Comparison of ENCODE assay signal across 18 cellular contexts in the genomic region with DNA sequence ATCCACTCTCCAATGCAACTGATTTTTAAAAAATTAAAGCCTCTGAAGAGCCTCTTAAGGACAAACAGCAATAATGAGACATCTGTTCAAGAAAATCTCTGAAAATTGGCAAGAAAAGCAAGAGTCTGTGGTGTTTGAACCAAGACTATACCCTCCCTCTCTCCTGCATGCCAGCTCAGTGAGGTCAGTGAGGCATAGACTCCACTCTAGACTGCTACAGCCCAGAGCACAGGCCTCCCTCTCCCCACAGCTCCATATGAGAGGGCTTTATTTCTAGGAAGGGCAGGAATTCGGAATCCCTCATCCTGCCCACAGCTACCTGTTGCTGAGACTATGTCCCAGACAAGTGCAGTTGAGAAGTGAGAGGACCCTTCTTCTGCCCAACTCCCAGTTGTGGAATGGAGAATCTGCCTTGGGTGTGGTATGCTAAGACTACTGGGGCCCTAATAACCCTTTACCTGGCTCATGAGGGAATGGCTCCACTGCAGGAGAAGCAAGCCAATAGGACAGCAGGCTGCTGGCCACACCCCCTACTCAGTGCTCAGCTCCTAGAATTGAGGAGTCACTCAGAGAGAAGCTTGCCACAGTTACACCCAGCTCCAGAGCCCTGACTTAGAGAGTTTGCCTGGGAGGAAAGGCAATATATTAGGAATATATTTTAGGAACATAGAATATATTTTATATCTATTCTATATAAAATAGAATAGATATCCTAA. TPM values are rescaled to one million over a fixed set of nuclear protein-coding genes. Genes with fewer than 3 reads are reported as not detected.
DNase-seq lines count a peak whose midpoint lies in the region; ATAC-seq and TF ChIP-seq lines count a peak whose summit lies in the region.
"Had no signal": no experiment of that assay in that cellular context is flagged by ENCODE, and none has a peak within 500 bp of the region (broad histone marks: within the 10 kb centered on the region; RNA-seq: fewer than 3 reads in every experiment).

No MANE protein-coding gene starts in this region.

- H3K4me3 ChIP-seq in endodermal cell (ENCODE audit: low read length) (no peak overlapping the region), mesendoderm (ENCODE audit: low read length) (no peak overlapping the region)
- H3K4me3 ChIP-seq: BLaER1 treated with 17β-estradiol and CSF1 and Interleukin-3, amounts not matched to agents 10 nM and 100 nM; SJSA1 had no signal

- H2BK120ac ChIP-seq in mesendoderm (ENCODE audit: low read depth, low read length), result no peak overlapping the region

- no peaks in the 10 kb centered on the region for H3K79me1 ChIP-seq in mesendoderm (ENCODE audit: low read length)

- no peak overlapping the region for H3K4me2 ChIP-seq in mesendoderm (ENCODE audit: low read length)
- H3K4me2 ChIP-seq: BLaER1 treated with 17β-estradiol and CSF1 and Interleukin-3, amounts not matched to agents 10 nM and 100 nM had no signal

- H2AK5ac ChIP-seq in mesendoderm (ENCODE audit: low read length), result no peak overlapping the region

- H3K18ac ChIP-seq in mesendoderm (ENCODE audit: low read length), result no peak overlapping the region

- peaks cover 3% of the 10 kb centered on the region for H3K9me3 Mint-ChIP-seq in activated naive CD8-positive, alpha-beta T cell treated with anti-CD3 and anti-CD28 coated beads, Interleukin-2, amount 50 U/mL, for 24 hours
- peaks cover 18% of the 10 kb centered on the region for H3K9me3 Mint-ChIP-seq in activated naive CD8-positive, alpha-beta T cell treated with anti-CD3 and anti-CD28 coated beads for 36 hours
- peaks cover 10% of the 10 kb centered on the region for H3K9me3 Mint-ChIP-seq in endodermal cell

- no peak overlapping the region for H2BK5ac ChIP-seq in mesendoderm (ENCODE audit: low read length)

- no peaks in the 10 kb centered on the region for H3K27me3 Mint-ChIP-seq in activated naive CD8-positive, alpha-beta T cell treated with anti-CD3 and anti-CD28 coated beads, Interleukin-2, amount 50 U/mL, for 24 hours
- no peaks in the 10 kb centered on the region for H3K27me3 Mint-ChIP-seq in activated naive CD8-positive, alpha-beta T cell treated with anti-CD3 and anti-CD28 coated beads for 36 hours
- H3K27me3 Mint-ChIP-seq in endodermal cell (ENCODE audit: insufficient read depth), result no peaks in the 10 kb centered on the region

- no peak for TF ChIP-seq CTCF in endodermal cell (conservative IDR thresholded peaks at IDR 0.05)

- no peak overlapping the region for H2BK15ac ChIP-seq in mesendoderm (replicated peaks; ENCODE audit: low read depth)

- peaks cover 38% of the 10 kb centered on the region for H3K4me1 Mint-ChIP-seq in activated naive CD8-positive, alpha-beta T cell treated with anti-CD3 and anti-CD28 coated beads, Interleukin-2, amount 50 U/mL, for 24 hours
- peaks cover 21% of the 10 kb centered on the region for H3K4me1 Mint-ChIP-seq in activated naive CD8-positive, alpha-beta T cell treated with anti-CD3 and anti-CD28 coated beads for 36 hours
- H3K4me1 Mint-ChIP-seq in endodermal cell, result peaks cover 2% of the 10 kb centered on the region

- H3K27me3 ChIP-seq in endodermal cell (ENCODE audit: control insufficient read depth, insufficient read depth, low read length, poor library complexity, severe bottlenecking) (no peaks in the 10 kb centered on the region), mesendoderm (ENCODE audit: insufficient read depth, low read length, poor library complexity) (no peaks in the 10 kb centered on the region)
- H3K27me3 ChIP-seq: BLaER1 treated with 17β-estradiol and CSF1 and Interleukin-3, amounts not matched to agents 10 nM and 100 nM; SJSA1 had no signal

- ATAC-seq in activated naive CD8-positive, alpha-beta T cell treated with anti-CD3 and anti-CD28 coated beads, Interleukin-2, amount 50 U/mL, for 24 hours, result no peak
- no peak for ATAC-seq in Right ventricle myocardium inferior
- ATAC-seq in HG02763 (IDR thresholded peaks at IDR 0.05; ENCODE audit: unreplicated experiment), result no peak

- peak overlapping the region; percentile 46 for H3K27ac Mint-ChIP-seq in activated naive CD8-positive, alpha-beta T cell treated with anti-CD3 and anti-CD28 coated beads, Interleukin-2, amount 50 U/mL, for 24 hours
- H3K27ac Mint-ChIP-seq in activated naive CD8-positive, alpha-beta T cell treated with anti-CD3 and anti-CD28 coated beads for 36 hours, result no peak overlapping the region
- H3K27ac Mint-ChIP-seq in endodermal cell, result no peak overlapping the region

- no peak overlapping the region for H3K4me3 Mint-ChIP-seq in activated naive CD8-positive, alpha-beta T cell treated with anti-CD3 and anti-CD28 coated beads, Interleukin-2, amount 50 U/mL, for 24 hours
- H3K4me3 Mint-ChIP-seq in activated naive CD8-positive, alpha-beta T cell treated with anti-CD3 and anti-CD28 coated beads for 36 hours, result no peak overlapping the region
- H3K4me3 Mint-ChIP-seq in endodermal cell, result no peak overlapping the region

- DNase-seq in activated naive CD8-positive, alpha-beta T cell treated with anti-CD3 and anti-CD28 coated beads, Interleukin-2, amount 50 U/mL, for 24 hours, result no peak
- DNase-seq in activated naive CD8-positive, alpha-beta T cell treated with anti-CD3 and anti-CD28 coated beads for 36 hours, result no peak
- DNase-seq in endodermal cell (peak; percentile 45), mesendoderm (peak; percentile 64), NCI-H1436 (lab: John Stamatoyannopoulos, UW) (no peak), Right ventricle myocardium inferior (ENCODE audit: missing footprints) (no peak), NCI-H146 (lab: John Stamatoyannopoulos, UW) (no peak)
- DNase-seq: 8988T, COR-L47, DMS153, EL, NCI-H1436 treated with DMSO at 0.1 percent for 48 hours, NCI-H2081 treated with DMSO at 0.1 percent for 48 hours, NCI-H526 treated with DMSO at 0.1 percent for 48 hours had no signal

- H3K56ac ChIP-seq in mesendoderm (ENCODE audit: low read length), result no peak overlapping the region

- intact Hi-C loops in Right ventricle myocardium inferior (cut with DNase I), result no loop called here

- no peak overlapping the region for H3K4ac ChIP-seq in mesendoderm (ENCODE audit: low read depth, low read length)

- no peak overlapping the region for H3K23ac ChIP-seq in mesendoderm (ENCODE audit: low read length)

- no peak overlapping the region for H4K8ac ChIP-seq in mesendoderm (ENCODE audit: low read depth, low read length)

- H3K36me3 Mint-ChIP-seq in activated naive CD8-positive, alpha-beta T cell treated with anti-CD3 and anti-CD28 coated beads, Interleukin-2, amount 50 U/mL, for 24 hours (ENCODE audit: low read depth), result no peaks in the 10 kb centered on the region
- H3K36me3 Mint-ChIP-seq in activated naive CD8-positive, alpha-beta T cell treated with anti-CD3 and anti-CD28 coated beads for 36 hours, result peaks cover 14% of the 10 kb centered on the region
- H3K36me3 Mint-ChIP-seq in endodermal cell (ENCODE audit: low read depth), result no peaks in the 10 kb centered on the region

- peaks cover 7% of the 10 kb centered on the region for H3K9me3 ChIP-seq in endodermal cell (ENCODE audit: control insufficient read depth, low read length)
- H3K9me3 ChIP-seq: SJSA1 had no signal

- H3K36me3 ChIP-seq in endodermal cell (ENCODE audit: control insufficient read depth, insufficient read depth, low read length) (no peaks in the 10 kb centered on the region), mesendoderm (ENCODE audit: control insufficient read depth, insufficient read depth, low read length) (no peaks in the 10 kb centered on the region)
- H3K36me3 ChIP-seq: BLaER1 treated with 17β-estradiol and CSF1 and Interleukin-3, amounts not matched to agents 10 nM and 100 nM; SJSA1 had no signal

- no peaks in the 10 kb centered on the region for H3K4me1 ChIP-seq in endodermal cell (ENCODE audit: control insufficient read depth, insufficient read depth, low read length)
- H3K4me1 ChIP-seq in mesendoderm (ENCODE audit: control insufficient read depth, low read depth, low read length), result no peaks in the 10 kb centered on the region
- H3K4me1 ChIP-seq: SJSA1 had no signal

- H3K79me2 ChIP-seq in mesendoderm (ENCODE audit: control insufficient read depth, insufficient read depth, low read length), result no peaks in the 10 kb centered on the region

- no peak overlapping the region for H4K5ac ChIP-seq in mesendoderm (ENCODE audit: low read length)

- no peak overlapping the region for H3K27ac ChIP-seq in endodermal cell (ENCODE audit: low read depth, low read length)
- H3K27ac ChIP-seq in mesendoderm (ENCODE audit: low read depth, low read length), result no peak overlapping the region
- H3K27ac ChIP-seq: BLaER1 treated with 17β-estradiol and CSF1 and Interleukin-3, amounts not matched to agents 10 nM and 100 nM; RWPE1; SJSA1 had no signal

- no peak overlapping the region for H3K9ac ChIP-seq in endodermal cell (ENCODE audit: extremely low read depth, low read length, poor library complexity, severe bottlenecking)
- H3K9ac ChIP-seq in mesendoderm (ENCODE audit: low read length), result no peak overlapping the region
- H3K9ac ChIP-seq: BLaER1 treated with 17β-estradiol and CSF1 and Interleukin-3, amounts not matched to agents 10 nM and 100 nM had no signal

- WGBS in endodermal cell (ENCODE audit: insufficient coverage in 1 of 2, insufficient read length in 1 of 2), 2 experiments, result 40% methylated on average over 1 of the region's 1 CpG; no CpG with 5 or more reads in 1 of the 2 experiments
- WGBS in mesendoderm (ENCODE audit: extremely low coverage, insufficient coverage, low lambda C conversion rate), result no CpG with 5 or more reads among the region's 1 CpG

RNA-seq across cellular contexts. Expression of gene HLA-DQA1, which starts 22.7 kb away (rescaled TPM):
- 1 to 10 TPM; 4.4 to 5.3 TPM for total RNA-seq in activated naive CD8-positive, alpha-beta T cell treated with anti-CD3 and anti-CD28 coated beads for 36 hours
- total RNA-seq in endodermal cell, result under 1 TPM in 1 of 2 donors, not detected in 1; 0.97 TPM
- polyA plus RNA-seq in endodermal cell (2013, experiment 1 of 2), result 0.25 TPM
- polyA plus RNA-seq in endodermal cell (2013, experiment 2 of 2), result not detected
- polyA plus RNA-seq in mesendoderm (2013, experiment 1 of 2), result 0.07 TPM
- not detected for polyA plus RNA-seq in mesendoderm (2013, experiment 2 of 2)
- 5.3 TPM for total RNA-seq in Right ventricle myocardium inferior
- total RNA-seq: SJSA1 had no signal

RNA-seq across cellular contexts. Expression of gene HLA-DRB1, which starts 24.9 kb away (rescaled TPM):
- total RNA-seq in activated naive CD8-positive, alpha-beta T cell treated with anti-CD3 and anti-CD28 coated beads for 36 hours, result 1 to 10 TPM; 4.2 to 5.1 TPM
- total RNA-seq in endodermal cell (10 to 100 TPM in 1 of 2 donors, 1 to 10 TPM in 1; 9.9 to 14.6 TPM), Right ventricle myocardium inferior (32.4 TPM)
- polyA plus RNA-seq in endodermal cell (2013, experiment 1 of 2), result 9.0 TPM
- polyA plus RNA-seq in endodermal cell (2013, experiment 2 of 2), result 7.6 TPM
- 2.2 TPM for polyA plus RNA-seq in mesendoderm (2013, experiment 1 of 2)
- 2.2 TPM for polyA plus RNA-seq in mesendoderm (2013, experiment 2 of 2)
- total RNA-seq: SJSA1 had no signal

RNA-seq across cellular contexts. Expression of gene HLA-DQB1, which starts 51.9 kb away (rescaled TPM):
- total RNA-seq in activated naive CD8-positive, alpha-beta T cell treated with anti-CD3 and anti-CD28 coated beads for 36 hours, result 10 to 100 TPM; 13.9 to 17.5 TPM
- total RNA-seq in endodermal cell (10 to 100 TPM in 1 of 2 donors, 1 to 10 TPM in 1; 2.2 to 11.1 TPM), Right ventricle myocardium inferior (3.9 TPM)
- 4.8 TPM for polyA plus RNA-seq in endodermal cell (2013, experiment 1 of 2)
- polyA plus RNA-seq in endodermal cell (2013, experiment 2 of 2), result 5.9 TPM
- polyA plus RNA-seq in mesendoderm (2013, experiment 1 of 2), result 0.66 TPM
- polyA plus RNA-seq in mesendoderm (2013, experiment 2 of 2), result 0.63 TPM
- total RNA-seq: SJSA1 had no signal

Comparison
In these comparisons a context has a peak if more than half of its experiments do, and no peak if none do; other contexts are left out.
1. DNase-seq: peak in endodermal cell (single experiment) and mesendoderm (single experiment); none in activated naive CD8-positive, alpha-beta T cell treated with anti-CD3 and anti-CD28 coated beads, Interleukin-2, amount 50 U/mL, for 24 hours (single experiment), activated naive CD8-positive, alpha-beta T cell treated with anti-CD3 and anti-CD28 coated beads for 36 hours (single experiment), NCI-H1436 (single experiment), Right ventricle myocardium inferior (single experiment) and NCI-H146 (single experiment).